In the genomic region with DNA sequence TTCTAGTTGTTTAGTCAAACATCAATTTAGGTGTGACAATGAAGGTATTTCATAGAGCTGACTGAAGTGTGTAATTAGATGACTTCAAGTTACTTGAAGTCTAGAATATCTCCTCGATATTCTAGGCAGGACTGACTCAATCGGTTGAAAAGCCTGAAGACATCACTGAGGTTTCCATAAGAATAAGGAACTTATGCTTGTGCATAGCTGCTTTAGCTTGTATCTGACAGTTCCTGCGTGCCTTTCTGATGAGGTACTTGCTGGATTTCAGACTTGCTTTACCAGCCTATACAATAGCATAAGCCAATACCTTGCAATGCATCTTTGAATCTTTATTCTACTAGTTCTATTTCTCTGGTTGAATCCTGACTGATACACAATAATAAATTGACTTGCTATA, we compare ENCODE assay signal across 17 cellular contexts.
DNase-seq lines count a peak whose midpoint lies in the region; ATAC-seq and TF ChIP-seq lines count a peak whose summit lies in the region.
"Had no signal": no experiment of that assay in that cellular context is flagged by ENCODE, and none has a peak within 500 bp of the region (broad histone marks: within the 10 kb centered on the region; RNA-seq: fewer than 3 reads in every experiment).

No MANE protein-coding gene starts in this region.

- no peak for ATAC-seq in CD4-positive, alpha-beta T cell (ENCODE audit: poor library complexity)

- H3K36me3 Mint-ChIP-seq in MCF 10A (ENCODE audit: insufficient read depth, unreplicated experiment) = no peaks in the 10 kb centered on the region
- H3K36me3 Mint-ChIP-seq in CD4-positive, alpha-beta T cell (ENCODE audit: low read depth) = no peaks in the 10 kb centered on the region

- WGBS in mammary epithelial cell (ENCODE audit: low coverage, missing lambda C conversion rate) = 54% methylated on average over 3 of the region's 3 CpGs

- H3K4me3 ChIP-seq in mammary epithelial cell (replicated peaks in 1 of 3; ENCODE audit: insufficient read depth in 1 of 3, low read depth in 2 of 3, low read length in 3 of 3) = no peak overlapping the region
- H3K4me3 ChIP-seq: BLaER1 had no signal

- H3K4me1 ChIP-seq in mammary epithelial cell (ENCODE audit: insufficient read depth, low read length) = no peaks in the 10 kb centered on the region
- H3K4me1 ChIP-seq: BLaER1 had no signal

- TF ChIP-seq CTCF in mammary epithelial cell (conservative IDR thresholded peaks at IDR 0.05 in 1 of 2, IDR thresholded peaks at IDR 0.05 in 1 of 2; ENCODE audit: extremely low read depth in 1 of 2, insufficient read depth in 1 of 2, low read depth in 1 of 2, low read length in 2 of 2) (no peak), MCF 10A (IDR thresholded peaks at IDR 0.05; ENCODE audit: unreplicated experiment) (no peak)
- no peak for TF ChIP-seq CTCF in CD4-positive, alpha-beta T cell (IDR thresholded peaks at IDR 0.05)

- no peaks in the 10 kb centered on the region for H3K4me1 Mint-ChIP-seq in MCF 10A (ENCODE audit: insufficient read depth, unreplicated experiment)
- no peaks in the 10 kb centered on the region for H3K4me1 Mint-ChIP-seq in CD4-positive, alpha-beta T cell (ENCODE audit: low read depth)

- no peaks in the 10 kb centered on the region for H3K9me3 Mint-ChIP-seq in MCF 10A (ENCODE audit: unreplicated experiment)
- peaks cover 2% of the 10 kb centered on the region for H3K9me3 Mint-ChIP-seq in CD4-positive, alpha-beta T cell
- H3K9me3 Mint-ChIP-seq: H9 had no signal

- dilution Hi-C loops in mammary epithelial cell (cut with HindIII; ENCODE audit: low sequenced_read_pairs) = no loop called here

- H3K27ac Mint-ChIP-seq in MCF 10A (ENCODE audit: low read depth, unreplicated experiment) = no peak overlapping the region
- no peak overlapping the region for H3K27ac Mint-ChIP-seq in CD4-positive, alpha-beta T cell
- H3K27ac Mint-ChIP-seq: H9 had no signal

- DNase-seq in mammary epithelial cell (peak; percentile 51), MCF 10A (ENCODE audit: unreplicated experiment) (no peak), OCI-M1 (lab: John Stamatoyannopoulos, UW) (peak; percentile 63), epithelial cell of prostate (ENCODE audit: low read depth, low spot score) (no peak), NK-92 (lab: John Stamatoyannopoulos, UW; ENCODE audit: unreplicated experiment) (no peak), T-helper 1 cell (no peak), hepatic stellate cell (ENCODE audit: low spot score) (no peak)
- no peak for DNase-seq in CD4-positive, alpha-beta T cell
- DNase-seq: DMS 273 treated with DMSO at 0.1 percent for 48 hours, GF-D8, H9, NCI-H1092, NCI-H146, NCI-H2081, NCI-H82, SHP77 had no signal

- H4K20me1 ChIP-seq in mammary epithelial cell (ENCODE audit: insufficient read depth, low read length) = no peaks in the 10 kb centered on the region
- H4K20me1 ChIP-seq: BLaER1 had no signal

- CTCF ChIA-PET in mammary epithelial cell (lab: Charles Lee; ENCODE audit: low non-redundant PET) (interaction anchor here (0.5 kb wide), 1 partner anchor 138 kb away, joined by 4 read pairs; no protein-coding TSS in a partner anchor), MCF 10A (lab: Yijun Ruan, JAX) (no interaction called here)
- CTCF ChIA-PET in CD4-positive, alpha-beta T cell (lab: Charles Lee) = no interaction called here

- no peaks in the 10 kb centered on the region for H3K79me2 ChIP-seq in mammary epithelial cell (ENCODE audit: insufficient read depth, low read length)

- H3K27ac ChIP-seq in mammary epithelial cell (ENCODE audit: insufficient read depth, low read depth, low read length) (no peak overlapping the region), epithelial cell of prostate (peak overlapping the region; percentile 52)
- no peak overlapping the region for H3K27ac ChIP-seq in CD4-positive, alpha-beta T cell (ENCODE audit: low read depth, low read length)
- H3K27ac ChIP-seq: BLaER1 had no signal

- H3K4me2 ChIP-seq in mammary epithelial cell (ENCODE audit: insufficient read depth, low read depth, low read length) = peak overlapping the region; percentile 2
- H3K4me2 ChIP-seq: BLaER1 had no signal

- POLR2A ChIA-PET in MCF 10A (lab: Yijun Ruan, JAX) = no interaction called here
- POLR2A ChIA-PET in CD4-positive, alpha-beta T cell (lab: Charles Lee) = no interaction called here

- H3K9me3 ChIP-seq in mammary epithelial cell (replicated peaks; ENCODE audit: insufficient read depth, low read length) = no peaks in the 10 kb centered on the region
- H3K9me3 ChIP-seq in CD4-positive, alpha-beta T cell (ENCODE audit: control insufficient read depth, low read length) = no peaks in the 10 kb centered on the region
- H3K9me3 ChIP-seq: BLaER1 had no signal

- in situ Hi-C loops in mammary epithelial cell (cut with MboI; ENCODE audit: low sequenced_read_pairs in 2 of 2) = no loop called here

- no peak overlapping the region for H3K9ac ChIP-seq in mammary epithelial cell (ENCODE audit: insufficient read depth, low read length)
- H3K9ac ChIP-seq: BLaER1 had no signal

- H3K27me3 ChIP-seq in mammary epithelial cell (ENCODE audit: insufficient read depth, low read length) = no peaks in the 10 kb centered on the region
- no peaks in the 10 kb centered on the region for H3K27me3 ChIP-seq in CD4-positive, alpha-beta T cell (ENCODE audit: control insufficient read depth, insufficient read depth, low read length)
- H3K27me3 ChIP-seq: BLaER1 had no signal

- no peak overlapping the region for H3K4me3 Mint-ChIP-seq in MCF 10A (ENCODE audit: unreplicated experiment)
- H3K4me3 Mint-ChIP-seq in CD4-positive, alpha-beta T cell = no peak overlapping the region
- H3K4me3 Mint-ChIP-seq: H9 had no signal

- BruUV-seq in mammary epithelial cell (replicated peaks; lab: Mats Ljungman, UMichigan) (no TSS peak), MCF 10A (replicated peaks; lab: Mats Ljungman, UMichigan) (no TSS peak)

- no peaks in the 10 kb centered on the region for H3K36me3 ChIP-seq in mammary epithelial cell (ENCODE audit: insufficient read depth, low read length)
- H3K36me3 ChIP-seq: BLaER1 had no signal

- intact Hi-C loops in mammary epithelial cell (cut with micrococcal nuclease) = no loop called here
- intact Hi-C loops in MCF 10A (cut with micrococcal nuclease) = no loop called here
- intact Hi-C loops in CD4-positive, alpha-beta T cell (cut with DNase I, micrococcal nuclease) = no loop called here

- H3K27me3 Mint-ChIP-seq in MCF 10A (ENCODE audit: insufficient read depth, unreplicated experiment) = no peaks in the 10 kb centered on the region
- no peaks in the 10 kb centered on the region for H3K27me3 Mint-ChIP-seq in CD4-positive, alpha-beta T cell

- H2AFZ ChIP-seq in mammary epithelial cell (ENCODE audit: low read depth, low read length) = peak overlapping the region; percentile 58

Comparison
In these comparisons a context has a peak if more than half of its experiments do, and no peak if none do; other contexts are left out.
1. DNase-seq: peak in mammary epithelial cell (single experiment) and OCI-M1 (single experiment); none in MCF 10A (single experiment), epithelial cell of prostate (single experiment), CD4-positive, alpha-beta T cell (0 of 10), NK-92 (single experiment), T-helper 1 cell (0 of 5) and hepatic stellate cell (single experiment).